Comparison of ENCODE assay signal across 14 cellular contexts in genomic region chr10:34696423-34696822, GRCh38.
A peak's percentile ranks its signal among the peaks of the same experiment; 100 is the strongest.
DNase-seq lines count a peak whose midpoint lies in the region; ATAC-seq and TF ChIP-seq lines count a peak whose summit lies in the region.
"Had no signal": no experiment of that assay in that cellular context is flagged by ENCODE, and none has a peak within 500 bp of the region (broad histone marks: within the 10 kb centered on the region; RNA-seq: fewer than 3 reads in every experiment).

No MANE protein-coding gene starts in this region.

- peaks cover 2% of the 10 kb centered on the region for H3K36me3 ChIP-seq in suprapubic skin
- H3K36me3 ChIP-seq: neutrophil had no signal

- H3K27me3 ChIP-seq in suprapubic skin, result no peaks in the 10 kb centered on the region
- H3K27me3 ChIP-seq: neutrophil, vagina had no signal

- ATAC-seq in activated naive CD8-positive, alpha-beta T cell treated with anti-CD3 and anti-CD28 coated beads, Interleukin-2, amount 50 U/mL, for 24 hours, result peak; percentile 84
- no peak for ATAC-seq in GM21447 (IDR thresholded peaks at IDR 0.05; ENCODE audit: unreplicated experiment)
- ATAC-seq: T-cell had no signal

- TF ChIP-seq CTCF in foreskin fibroblast (IDR thresholded peaks at IDR 0.05; ENCODE audit: low read depth, low read length), result no peak
- no peak for TF ChIP-seq CTCF in suprapubic skin (IDR thresholded peaks at IDR 0.05)

- peaks cover 55% of the 10 kb centered on the region for H3K4me1 ChIP-seq in suprapubic skin

- peaks cover 4% of the 10 kb centered on the region for H3K4me1 Mint-ChIP-seq in activated naive CD8-positive, alpha-beta T cell treated with anti-CD3 and anti-CD28 coated beads, Interleukin-2, amount 50 U/mL, for 24 hours
- H3K4me1 Mint-ChIP-seq in activated naive CD8-positive, alpha-beta T cell treated with anti-CD3 and anti-CD28 coated beads for 36 hours, result peaks cover 6% of the 10 kb centered on the region

- no peaks in the 10 kb centered on the region for H3K9me3 ChIP-seq in suprapubic skin
- H3K9me3 ChIP-seq: neutrophil, vagina had no signal

- peak overlapping the region; percentile 54 for H3K27ac ChIP-seq in suprapubic skin
- H3K27ac ChIP-seq: neutrophil, vagina had no signal

- H3K4me3 Mint-ChIP-seq in activated naive CD8-positive, alpha-beta T cell treated with anti-CD3 and anti-CD28 coated beads, Interleukin-2, amount 50 U/mL, for 24 hours, result no peak overlapping the region
- H3K4me3 Mint-ChIP-seq in activated naive CD8-positive, alpha-beta T cell treated with anti-CD3 and anti-CD28 coated beads for 36 hours, result no peak overlapping the region
- H3K4me3 Mint-ChIP-seq: T-cell had no signal

- no peaks in the 10 kb centered on the region for H3K9me3 Mint-ChIP-seq in activated naive CD8-positive, alpha-beta T cell treated with anti-CD3 and anti-CD28 coated beads, Interleukin-2, amount 50 U/mL, for 24 hours
- no peaks in the 10 kb centered on the region for H3K9me3 Mint-ChIP-seq in activated naive CD8-positive, alpha-beta T cell treated with anti-CD3 and anti-CD28 coated beads for 36 hours

- TF ChIP-seq POLR2A in suprapubic skin (IDR thresholded peaks at IDR 0.05), result no peak

- TF ChIP-seq EP300 in suprapubic skin (IDR thresholded peaks at IDR 0.05), result no peak

- H3K36me3 Mint-ChIP-seq in activated naive CD8-positive, alpha-beta T cell treated with anti-CD3 and anti-CD28 coated beads, Interleukin-2, amount 50 U/mL, for 24 hours (ENCODE audit: low read depth), result no peaks in the 10 kb centered on the region
- no peaks in the 10 kb centered on the region for H3K36me3 Mint-ChIP-seq in activated naive CD8-positive, alpha-beta T cell treated with anti-CD3 and anti-CD28 coated beads for 36 hours
- H3K36me3 Mint-ChIP-seq: T-cell had no signal

- no peak for DNase-seq in activated naive CD8-positive, alpha-beta T cell treated with anti-CD3 and anti-CD28 coated beads, Interleukin-2, amount 50 U/mL, for 24 hours
- no peak for DNase-seq in activated naive CD8-positive, alpha-beta T cell treated with anti-CD3 and anti-CD28 coated beads for 36 hours
- DNase-seq in SW480 (ENCODE audit: low spot score) (peak; percentile 61), foreskin fibroblast (peak; percentile 67 to 84), suprapubic skin (ENCODE audit: low spot score in 2 of 2) (no peak), superior temporal gyrus (ENCODE audit: extremely low spot score) (no peak), NCI-H1694 treated with DMSO at 0.1 percent for 48 hours (lab: John Stamatoyannopoulos, UW) (no peak)
- DNase-seq: activated CD8-positive, alpha-beta memory T cell treated with anti-CD3 and anti-CD28 coated beads, Interleukin-2, amount 50 U/mL, for 4 hours; AML-193; NCI-H526 treated with DMSO at 0.1 percent for 48 hours; T-cell had no signal

- peaks cover 2% of the 10 kb centered on the region for H3K27me3 Mint-ChIP-seq in activated naive CD8-positive, alpha-beta T cell treated with anti-CD3 and anti-CD28 coated beads, Interleukin-2, amount 50 U/mL, for 24 hours
- peaks cover 2% of the 10 kb centered on the region for H3K27me3 Mint-ChIP-seq in activated naive CD8-positive, alpha-beta T cell treated with anti-CD3 and anti-CD28 coated beads for 36 hours

- no peak overlapping the region for H3K27ac Mint-ChIP-seq in activated naive CD8-positive, alpha-beta T cell treated with anti-CD3 and anti-CD28 coated beads, Interleukin-2, amount 50 U/mL, for 24 hours
- no peak overlapping the region for H3K27ac Mint-ChIP-seq in activated naive CD8-positive, alpha-beta T cell treated with anti-CD3 and anti-CD28 coated beads for 36 hours
- H3K27ac Mint-ChIP-seq: T-cell had no signal

- WGBS in suprapubic skin, result 45% methylated on average over 2 of the region's 2 CpGs

- H3K4me3 ChIP-seq in foreskin fibroblast (ENCODE audit: low read depth in 1 of 2, low read length in 2 of 2), result no peak overlapping the region
- no peak overlapping the region for H3K4me3 ChIP-seq in suprapubic skin
- H3K4me3 ChIP-seq: vagina had no signal

Comparison
In these comparisons a context has a peak if more than half of its experiments do, and no peak if none do; other contexts are left out.
1. DNase-seq: peak in SW480 (single experiment) and foreskin fibroblast (2 of 2); none in activated naive CD8-positive, alpha-beta T cell treated with anti-CD3 and anti-CD28 coated beads, Interleukin-2, amount 50 U/mL, for 24 hours (single experiment), activated naive CD8-positive, alpha-beta T cell treated with anti-CD3 and anti-CD28 coated beads for 36 hours (single experiment), suprapubic skin (0 of 2), superior temporal gyrus (single experiment) and NCI-H1694 treated with DMSO at 0.1 percent for 48 hours (single experiment).